ENCODE assay signal across 13 cellular contexts in genomic region chr3:30605005-30605404, GRCh38. TPM values are rescaled to one million over a fixed set of nuclear protein-coding genes. Genes with fewer than 3 reads are reported as not detected.
DNase-seq lines count a peak whose midpoint lies in the region; TF ChIP-seq lines count a peak whose summit lies in the region.
"Had no signal": no experiment of that assay in that cellular context is flagged by ENCODE, and none has a peak within 500 bp of the region (broad histone marks: within the 10 kb centered on the region; RNA-seq: fewer than 3 reads in every experiment).

No MANE protein-coding gene starts in this region.

- H4K91ac ChIP-seq in mesenchymal stem cell (ENCODE audit: low read length), result no peak overlapping the region

- peaks cover 1% of the 10 kb centered on the region for H3K79me1 ChIP-seq in mesenchymal stem cell (replicated peaks; ENCODE audit: low read length, poor library complexity, severe bottlenecking)

- 64% methylated on average over 4 of the region's 4 CpGs for WGBS in mesenchymal stem cell
- WGBS in transverse colon (ENCODE audit: low coverage in 1 of 2), 2 donors, result 76 to 77% methylated on average over 2 to 4 of the region's 4 CpGs

- no peaks in the 10 kb centered on the region for H3K27me3 ChIP-seq in mesenchymal stem cell (ENCODE audit: control insufficient read depth in 1 of 2, insufficient read depth in 1 of 2, low read length in 2 of 2)
- H3K27me3 ChIP-seq in transverse colon, result no peaks in the 10 kb centered on the region

- H2BK12ac ChIP-seq in mesenchymal stem cell (ENCODE audit: low read length in 2 of 2), result peak overlapping the region; percentile 4 to 95

- TF ChIP-seq POLR2A in transverse colon (IDR thresholded peaks at IDR 0.05), result no peak

- no peak overlapping the region for H3K9ac ChIP-seq in mesenchymal stem cell (ENCODE audit: low read length)

- H3K4me1 Mint-ChIP-seq in activated naive CD4-positive, alpha-beta T cell treated with anti-CD3 and anti-CD28 coated beads, Interleukin-2, amount 50 U/mL, for 24 hours, result peaks cover 59% of the 10 kb centered on the region
- peaks cover 54% of the 10 kb centered on the region for H3K4me1 Mint-ChIP-seq in activated naive CD8-positive, alpha-beta T cell (ENCODE audit: low read depth)

- no peaks in the 10 kb centered on the region for H3K27me3 Mint-ChIP-seq in activated naive CD4-positive, alpha-beta T cell treated with anti-CD3 and anti-CD28 coated beads, Interleukin-2, amount 50 U/mL, for 24 hours
- H3K27me3 Mint-ChIP-seq in activated naive CD8-positive, alpha-beta T cell, result no peaks in the 10 kb centered on the region

- peak overlapping the region; percentile 98 for H3K4me3 Mint-ChIP-seq in activated naive CD4-positive, alpha-beta T cell treated with anti-CD3 and anti-CD28 coated beads, Interleukin-2, amount 50 U/mL, for 24 hours
- H3K4me3 Mint-ChIP-seq in activated naive CD8-positive, alpha-beta T cell, result peak overlapping the region; percentile 96

- DNase-seq in activated naive CD4-positive, alpha-beta T cell (lab: John Stamatoyannopoulos, UW), result no peak
- DNase-seq in mesenchymal stem cell (no peak), transverse colon (no peak), NCI-H526 treated with DMSO at 0.1 percent for 48 hours (lab: John Stamatoyannopoulos, UW) (no peak), NCI-H1105 (lab: John Stamatoyannopoulos, UW) (no peak), NOMO-1 treated with DMSO at 0.1 percent for 48 hours (lab: John Stamatoyannopoulos, UW; ENCODE audit: unreplicated experiment) (no peak)
- DNase-seq: activated CD4-positive, alpha-beta T cell treated with anti-CD3 and anti-CD28 coated beads, Interleukin-2, amount 50 U/mL, for 4 hours; caudate nucleus; NCI-H82; stimulated activated CD4-positive, alpha-beta T cell treated with anti-CD3 and anti-CD28 coated beads, Interleukin-4, amount 100 ng/mL, for 24 hours had no signal

- no peak overlapping the region for H2AFZ ChIP-seq in mesenchymal stem cell (ENCODE audit: low read depth, low read length)

- H3K36me3 ChIP-seq in mesenchymal stem cell (ENCODE audit: control insufficient read depth in 1 of 2, insufficient read depth in 2 of 2, low read depth in 1 of 2, low read length in 2 of 2), result peaks cover 0 to 4% of the 10 kb centered on the region in 2 experiments
- H3K36me3 ChIP-seq in transverse colon, result no peaks in the 10 kb centered on the region

- H3K23ac ChIP-seq in mesenchymal stem cell (ENCODE audit: low read length in 2 of 2), result peak overlapping the region in 1 of 2 experiments; percentile 72

- H4K8ac ChIP-seq in mesenchymal stem cell (ENCODE audit: low read length), result peak overlapping the region; percentile 23

- no peak for TF ChIP-seq CTCF in transverse colon (IDR thresholded peaks at IDR 0.05)

- H3K27ac ChIP-seq in mesenchymal stem cell (ENCODE audit: low read length, poor library complexity, severe bottlenecking) (no peak overlapping the region), transverse colon (peak overlapping the region; percentile 96 to 99 (median 99))

- intact Hi-C loops in transverse colon (cut with DNase I; ENCODE audit: low total_unique reads), result no loop called here

- no peak overlapping the region for H2BK120ac ChIP-seq in mesenchymal stem cell (ENCODE audit: low read depth, low read length)

- in situ Hi-C loops in transverse colon (cut with MboI; ENCODE audit: low pct_ligation_motif_present in 1 of 4, low pct_unique_long_range_greater_than_20kb in 1 of 4, low sequenced_read_pairs in 3 of 4), result no loop called here

- H3K4me2 ChIP-seq in mesenchymal stem cell (ENCODE audit: low read length, poor library complexity, severe bottlenecking), result no peak overlapping the region

- H2AK5ac ChIP-seq in mesenchymal stem cell (ENCODE audit: low read length, severe bottlenecking), result peak overlapping the region; percentile 78

- H2BK5ac ChIP-seq in mesenchymal stem cell (ENCODE audit: low read depth, low read length, poor library complexity, severe bottlenecking), result no peak overlapping the region

- H3K14ac ChIP-seq in mesenchymal stem cell (ENCODE audit: low read length in 2 of 2), result no peak overlapping the region

- H3K9me3 Mint-ChIP-seq in activated naive CD4-positive, alpha-beta T cell treated with anti-CD3 and anti-CD28 coated beads, Interleukin-2, amount 50 U/mL, for 24 hours, result no peaks in the 10 kb centered on the region
- no peaks in the 10 kb centered on the region for H3K9me3 Mint-ChIP-seq in activated naive CD8-positive, alpha-beta T cell (ENCODE audit: low read depth)

- H3K4me1 ChIP-seq in mesenchymal stem cell (ENCODE audit: control insufficient read depth, insufficient read depth, low read depth, low read length) (peaks cover 4% of the 10 kb centered on the region), transverse colon (peaks cover 0 to 25% (median 16%) of the 10 kb centered on the region in 4 donors)

- H3K4me3 ChIP-seq in mesenchymal stem cell (ENCODE audit: insufficient read depth in 1 of 2, low read depth in 1 of 2, low read length in 2 of 2) (no peak overlapping the region), transverse colon (no peak overlapping the region)

- no peak overlapping the region for H2BK15ac ChIP-seq in mesenchymal stem cell (ENCODE audit: low read depth, poor library complexity, severe bottlenecking)

- peak overlapping the region in 1 of 2 experiments; percentile 0 for H3K4ac ChIP-seq in mesenchymal stem cell (ENCODE audit: low read depth in 1 of 2, low read length in 2 of 2)

- H3K18ac ChIP-seq in mesenchymal stem cell (ENCODE audit: low read depth in 1 of 2, low read length in 2 of 2), result peak overlapping the region in 1 of 2 experiments; percentile 77

- H3K9me3 ChIP-seq in mesenchymal stem cell (ENCODE audit: control insufficient read depth, low read length) (no peaks in the 10 kb centered on the region), transverse colon (no peaks in the 10 kb centered on the region)

- no peak for TF ChIP-seq EP300 in transverse colon (IDR thresholded peaks at IDR 0.05; ENCODE audit: low read depth)

- peak overlapping the region; percentile 99 for H3K27ac Mint-ChIP-seq in activated naive CD4-positive, alpha-beta T cell treated with anti-CD3 and anti-CD28 coated beads, Interleukin-2, amount 50 U/mL, for 24 hours
- peak overlapping the region; percentile 95 for H3K27ac Mint-ChIP-seq in activated naive CD8-positive, alpha-beta T cell

- H3K36me3 Mint-ChIP-seq in activated naive CD4-positive, alpha-beta T cell treated with anti-CD3 and anti-CD28 coated beads, Interleukin-2, amount 50 U/mL, for 24 hours, result peaks cover 20% of the 10 kb centered on the region
- peaks cover 12% of the 10 kb centered on the region for H3K36me3 Mint-ChIP-seq in activated naive CD8-positive, alpha-beta T cell

RNA-seq across cellular contexts. Expression of gene TGFBR2, which starts 1.4 kb away (rescaled TPM):
- polyA plus RNA-seq in mesenchymal stem cell (2013, experiment 1 of 2), result 195 TPM
- 202 TPM for polyA plus RNA-seq in mesenchymal stem cell (2013, experiment 2 of 2)
- 100 to 1,000 TPM in 2 of 4 donors, 10 to 100 TPM in 2; 63.2 to 179 (median 98.5) TPM for total RNA-seq in transverse colon
- polyA plus RNA-seq: neural cell had no signal
